Comparison of ENCODE assay signal across 24 cellular contexts in genomic region chr11:119540370-119541125, GRCh38.
"Had no signal": no experiment of that assay in that cellular context is flagged by ENCODE, and none has a peak within 500 bp of the region (broad histone marks: within the 10 kb centered on the region; RNA-seq: fewer than 3 reads in every experiment).

No MANE protein-coding gene starts in this region.

- DNase-seq: activated CD4-positive, alpha-beta T cell treated with anti-CD3 and anti-CD28 coated beads, Interleukin-2, amount 10 ng/mL, durations not matched to agents 7 days and 5 days; activated naive CD4-positive, alpha-beta T cell treated with anti-CD3 and anti-CD28 coated beads, Interleukin-2, amount 10 ng/mL, durations not matched to agents 7 days and 5 days; activated naive CD8-positive, alpha-beta T cell treated with anti-CD3 and anti-CD28 coated beads, Interleukin-2, amount 50 U/mL, for 24 hours; anterior cingulate cortex; brain microvascular endothelial cell; cortex of kidney; immature natural killer cell; left cardiac atrium; lower lobe of right lung; nephron progenitor cell; occipital lobe; SHP77 treated with DMSO at 0.1 percent for 48 hours; stimulated activated CD4-positive, alpha-beta T cell treated with anti-CD3 and anti-CD28 coated beads, Interleukin-15, amount 100 ng/mL, for 24 hours; stimulated activated CD4-positive, alpha-beta T cell treated with anti-CD3 and anti-CD28 coated beads, Interleukin-2, amount 100 ng/mL, for 48 hours; T-helper 9 cell; thyroid gland had no signal

- H3K27ac Mint-ChIP-seq: activated CD4-positive, alpha-beta T cell treated with anti-CD3 and anti-CD28 coated beads, Interleukin-2, amount 10 ng/mL, durations not matched to agents 7 days and 5 days; activated naive CD4-positive, alpha-beta T cell treated with anti-CD3 and anti-CD28 coated beads, Interleukin-2, amount 10 ng/mL, durations not matched to agents 7 days and 5 days; activated naive CD8-positive, alpha-beta T cell treated with anti-CD3 and anti-CD28 coated beads, Interleukin-2, amount 50 U/mL, for 24 hours; activated T-helper 17 cell treated with anti-CD3 and anti-CD28 coated beads, Interleukin-2, amount 50 U/mL, for 72 hours; immature natural killer cell; nephron progenitor cell; progenitor cell of endocrine pancreas; T-cell had no signal

- H3K27me3 ChIP-seq: thyroid gland, vagina had no signal

- H3K4me3 Mint-ChIP-seq: activated CD4-positive, alpha-beta T cell treated with anti-CD3 and anti-CD28 coated beads, Interleukin-2, amount 10 ng/mL, durations not matched to agents 7 days and 5 days; activated naive CD4-positive, alpha-beta T cell treated with anti-CD3 and anti-CD28 coated beads, Interleukin-2, amount 10 ng/mL, durations not matched to agents 7 days and 5 days; activated naive CD8-positive, alpha-beta T cell treated with anti-CD3 and anti-CD28 coated beads, Interleukin-2, amount 50 U/mL, for 24 hours; activated T-helper 17 cell treated with anti-CD3 and anti-CD28 coated beads, Interleukin-2, amount 50 U/mL, for 72 hours; central memory CD8-positive, alpha-beta T cell; immature natural killer cell; nephron progenitor cell; T-cell had no signal

- ATAC-seq: activated CD4-positive, CD25-positive, alpha-beta regulatory T cell treated with anti-CD3 and anti-CD28 coated beads, Interleukin-2, amount 50 U/mL, for 24 hours; activated naive CD8-positive, alpha-beta T cell treated with anti-CD3 and anti-CD28 coated beads, Interleukin-2, amount 50 U/mL, for 24 hours; activated T-helper 17 cell treated with anti-CD3 and anti-CD28 coated beads, Interleukin-2, amount 50 U/mL, for 72 hours; left cardiac atrium; SK-N-SH treated with all-trans-retinoic acid at 6 μM for 48 hours; T-cell had no signal

- H3K36me3 ChIP-seq: brain microvascular endothelial cell, lower lobe of right lung, thyroid gland, vagina had no signal

- H3K4me1 ChIP-seq: lower lobe of right lung, thyroid gland, vagina had no signal

- H3K27ac ChIP-seq: brain microvascular endothelial cell, lower lobe of right lung, skin epidermis, thyroid gland, vagina had no signal

- H3K36me3 Mint-ChIP-seq: activated naive CD4-positive, alpha-beta T cell treated with anti-CD3 and anti-CD28 coated beads, Interleukin-2, amount 10 ng/mL, durations not matched to agents 7 days and 5 days; immature natural killer cell; T-cell had no signal

- H3K4me3 ChIP-seq: lower lobe of right lung, skin epidermis, thyroid gland, vagina had no signal

- H3K9me3 Mint-ChIP-seq: activated CD4-positive, alpha-beta T cell treated with anti-CD3 and anti-CD28 coated beads, Interleukin-2, amount 10 ng/mL, durations not matched to agents 7 days and 5 days; activated naive CD4-positive, alpha-beta T cell treated with anti-CD3 and anti-CD28 coated beads, Interleukin-2, amount 10 ng/mL, durations not matched to agents 7 days and 5 days; activated naive CD8-positive, alpha-beta T cell treated with anti-CD3 and anti-CD28 coated beads, Interleukin-2, amount 50 U/mL, for 24 hours; activated T-helper 17 cell treated with anti-CD3 and anti-CD28 coated beads, Interleukin-2, amount 50 U/mL, for 72 hours; central memory CD8-positive, alpha-beta T cell; immature natural killer cell; T-cell had no signal

- H3K9me3 ChIP-seq: lower lobe of right lung, thyroid gland, vagina had no signal

- H3K4me1 Mint-ChIP-seq: activated CD4-positive, alpha-beta T cell treated with anti-CD3 and anti-CD28 coated beads, Interleukin-2, amount 10 ng/mL, durations not matched to agents 7 days and 5 days; activated naive CD4-positive, alpha-beta T cell treated with anti-CD3 and anti-CD28 coated beads, Interleukin-2, amount 10 ng/mL, durations not matched to agents 7 days and 5 days; activated naive CD8-positive, alpha-beta T cell treated with anti-CD3 and anti-CD28 coated beads, Interleukin-2, amount 50 U/mL, for 24 hours; activated T-helper 17 cell treated with anti-CD3 and anti-CD28 coated beads, Interleukin-2, amount 50 U/mL, for 72 hours; central memory CD8-positive, alpha-beta T cell; immature natural killer cell; T-cell had no signal
